ENCODE assay signal across 8 cellular contexts in the genomic region with DNA sequence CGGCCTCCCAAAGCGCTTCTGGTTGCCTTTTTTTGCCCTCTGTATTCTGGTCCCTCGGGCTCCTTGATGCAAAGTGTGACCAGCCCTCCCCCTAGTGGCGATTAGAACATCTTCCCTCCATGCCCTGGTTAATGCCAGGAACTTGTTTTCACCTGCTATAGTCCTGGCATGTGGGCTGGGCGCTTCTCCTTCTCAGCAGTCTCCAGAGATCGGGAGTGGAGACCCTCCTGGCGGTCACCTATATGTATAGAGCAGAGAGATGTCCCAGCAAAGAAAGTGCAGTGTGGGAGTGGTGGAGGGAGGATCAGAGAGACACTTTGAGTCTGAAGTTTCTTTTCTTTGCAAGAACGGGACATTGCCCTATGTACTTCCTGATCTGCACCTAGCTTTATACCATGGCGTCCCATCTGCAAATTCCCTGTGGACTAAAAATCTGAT.
A peak's percentile ranks its signal among the peaks of the same experiment; 100 is the strongest.
DNase-seq lines count a peak whose midpoint lies in the region; ATAC-seq lines count a peak whose summit lies in the region.

No MANE protein-coding gene starts in this region.

- DNase-seq in CMK (ENCODE audit: low read depth) (peak; percentile 12), NCI-H345 treated with DMSO at 0.1 percent for 48 hours (lab: John Stamatoyannopoulos, UW; ENCODE audit: unreplicated experiment) (peak; percentile 0), epidermal melanocyte (ENCODE audit: insufficient read length, low spot score) (peak; percentile 36), myocyte (ENCODE audit: low read depth) (peak; percentile 41), superior temporal gyrus (ENCODE audit: extremely low spot score) (peak; percentile 71)
- peak; percentile 31 to 35 for DNase-seq in activated CD4-positive, alpha-beta T cell treated with anti-CD3 and anti-CD28 coated beads, Interleukin-2, amount 50 U/mL, for 4 hours

- peak; percentile 89 for ATAC-seq in GM19328 (IDR thresholded peaks at IDR 0.05; ENCODE audit: unreplicated experiment)
- peak; percentile 94 for ATAC-seq in HG03196 (IDR thresholded peaks at IDR 0.05; ENCODE audit: unreplicated experiment)

Comparison
In these comparisons a context has a peak if more than half of its experiments do, and no peak if none do; other contexts are left out.
1. Peak in every context shown above with its lines: DNase-seq and ATAC-seq.
2. DNase-seq: peak in every context shown above with its lines; median percentile 71 in superior temporal gyrus; 41 in myocyte; 36 in epidermal melanocyte; 33 in activated CD4-positive, alpha-beta T cell treated with anti-CD3 and anti-CD28 coated beads, Interleukin-2, amount 50 U/mL, for 4 hours; 12 in CMK; 0 in NCI-H345 treated with DMSO at 0.1 percent for 48 hours.